ENCODE assay signal across 14 cellular contexts in genomic region chr11:36711104-36711825, GRCh38.
A peak's percentile ranks its signal among the peaks of the same experiment; 100 is the strongest.
DNase-seq lines count a peak whose midpoint lies in the region; ATAC-seq, FAIRE-seq and TF ChIP-seq lines count a peak whose summit lies in the region.
"Had no signal": no experiment of that assay in that cellular context is flagged by ENCODE, and none has a peak within 500 bp of the region (broad histone marks: within the 10 kb centered on the region; RNA-seq: fewer than 3 reads in every experiment).

No MANE protein-coding gene starts in this region.

- FAIRE-seq in small intestine (lab: Jason Lieb, UNC): no peak

- H3K4me1 ChIP-seq in RWPE2 (ENCODE audit: insufficient read depth, poor library complexity, severe bottlenecking) (no peaks in the 10 kb centered on the region), small intestine (ENCODE audit: control insufficient read depth in 2 of 2, insufficient read depth in 1 of 2, low read depth in 1 of 2, low read length in 1 of 2) (no peaks in the 10 kb centered on the region)
- H3K4me1 ChIP-seq: spleen, tibial artery had no signal

- H3K27ac ChIP-seq in RWPE2 (ENCODE audit: poor library complexity, severe bottlenecking): no peak overlapping the region
- H3K27ac ChIP-seq in small intestine (ENCODE audit: low read depth in 1 of 2, low read length in 1 of 2): no peak overlapping the region
- H3K27ac ChIP-seq in dorsolateral prefrontal cortex: no peak overlapping the region
- no peak overlapping the region for H3K27ac ChIP-seq in CD4-positive, alpha-beta T cell (ENCODE audit: low read depth, low read length)
- H3K27ac ChIP-seq: spleen, tibial artery had no signal

- ATAC-seq in RWPE2 (ENCODE audit: low read depth): no peak
- no peak for ATAC-seq in HG02623 (IDR thresholded peaks at IDR 0.05; ENCODE audit: unreplicated experiment)
- ATAC-seq in CD4-positive, alpha-beta T cell (ENCODE audit: poor library complexity): no peak
- ATAC-seq: esophagus mucosa had no signal

- TF ChIP-seq CTCF in HFF-Myc (IDR thresholded peaks at IDR 0.05; ENCODE audit: low read depth, low read length, missing control alignments): peak; percentile 11
- TF ChIP-seq CTCF in RWPE2 (IDR thresholded peaks at IDR 0.05; ENCODE audit: poor library complexity, severe bottlenecking): peak; percentile 16
- TF ChIP-seq CTCF in dorsolateral prefrontal cortex (IDR thresholded peaks at IDR 0.05 in 54 of 56, conservative IDR thresholded peaks at IDR 0.05 in 2 of 56; ENCODE audit: low read depth in 1 of 56, partially characterized antibody in 56 of 56): no peak
- TF ChIP-seq CTCF in CD4-positive, alpha-beta T cell (IDR thresholded peaks at IDR 0.05): no peak

- no peaks in the 10 kb centered on the region for H3K36me3 ChIP-seq in RWPE2 (ENCODE audit: low read depth)
- H3K36me3 ChIP-seq in small intestine (ENCODE audit: control insufficient read depth in 2 of 2, insufficient read depth in 2 of 2, low read length in 2 of 2): no peaks in the 10 kb centered on the region
- H3K36me3 ChIP-seq: spleen, tibial artery had no signal

- no peaks in the 10 kb centered on the region for H3K9me3 Mint-ChIP-seq in CD4-positive, alpha-beta T cell

- no peaks in the 10 kb centered on the region for H3K27me3 ChIP-seq in RWPE2 (ENCODE audit: insufficient read depth, poor library complexity, severe bottlenecking)
- no peaks in the 10 kb centered on the region for H3K27me3 ChIP-seq in small intestine (ENCODE audit: control insufficient read depth in 2 of 2, insufficient read depth in 2 of 2, low read length in 2 of 2)
- no peaks in the 10 kb centered on the region for H3K27me3 ChIP-seq in dorsolateral prefrontal cortex
- peaks cover 5% of the 10 kb centered on the region for H3K27me3 ChIP-seq in CD4-positive, alpha-beta T cell (ENCODE audit: control insufficient read depth, insufficient read depth, low read length)
- H3K27me3 ChIP-seq: tibial artery had no signal

- POLR2A ChIA-PET in CD4-positive, alpha-beta T cell (lab: Charles Lee): no interaction called here

- no peaks in the 10 kb centered on the region for H3K9me3 ChIP-seq in RWPE2 (ENCODE audit: severe bottlenecking)
- H3K9me3 ChIP-seq in small intestine (ENCODE audit: control insufficient read depth, low read depth): no peaks in the 10 kb centered on the region
- no peaks in the 10 kb centered on the region for H3K9me3 ChIP-seq in CD4-positive, alpha-beta T cell (ENCODE audit: control insufficient read depth, low read length)
- H3K9me3 ChIP-seq: spleen, tibial artery had no signal

- WGBS in small intestine, 3 donors: 47 to 70% (median 56%) methylated on average over 3 of the region's 3 CpGs

- peaks cover 58% of the 10 kb centered on the region for H3K27me3 Mint-ChIP-seq in CD4-positive, alpha-beta T cell

- no peak overlapping the region for H3K4me3 ChIP-seq in HFF-Myc (replicated peaks; ENCODE audit: low read depth, low read length)
- H3K4me3 ChIP-seq in RWPE2 (ENCODE audit: severe bottlenecking): no peak overlapping the region
- H3K4me3 ChIP-seq in small intestine (ENCODE audit: low read depth in 1 of 2, low read length in 2 of 2): no peak overlapping the region
- no peak overlapping the region for H3K4me3 ChIP-seq in dorsolateral prefrontal cortex
- H3K4me3 ChIP-seq: spleen, tibial artery had no signal

- no peaks in the 10 kb centered on the region for H3K36me3 Mint-ChIP-seq in CD4-positive, alpha-beta T cell (ENCODE audit: low read depth)

- DNase-seq in ELR (ENCODE audit: low read depth): peak; percentile 11
- DNase-seq in HFF-Myc (ENCODE audit: extremely low read depth, low read depth): no peak
- no peak for DNase-seq in RWPE2 (ENCODE audit: low spot score)
- peak; percentile 6 for DNase-seq in kidney glomerular epithelial cell (lab: John Stamatoyannopoulos, UW)
- DNase-seq in small intestine: no peak
- DNase-seq in dorsolateral prefrontal cortex: no peak
- no peak for DNase-seq in CD4-positive, alpha-beta T cell
- DNase-seq: activated CD4-positive, alpha-beta T cell treated with anti-CD3 and anti-CD28 coated beads, Interleukin-2, amount 50 U/mL, for 48 hours; hypothalamus; NCI-H2227 treated with DMSO at 0.1 percent for 48 hours; spleen; tibial artery had no signal

- H3K4me1 Mint-ChIP-seq in CD4-positive, alpha-beta T cell (ENCODE audit: low read depth): no peaks in the 10 kb centered on the region

- no peak overlapping the region for H3K4me3 Mint-ChIP-seq in CD4-positive, alpha-beta T cell

- intact Hi-C loops in dorsolateral prefrontal cortex (cut with DNase I): no loop called here
- intact Hi-C loops in CD4-positive, alpha-beta T cell (cut with DNase I, micrococcal nuclease): no loop called here

- CTCF ChIA-PET in CD4-positive, alpha-beta T cell (lab: Charles Lee): no interaction called here

- H3K27ac Mint-ChIP-seq in CD4-positive, alpha-beta T cell: no peak overlapping the region

Comparison
In these comparisons a context has a peak if more than half of its experiments do, and no peak if none do; other contexts are left out.
1. DNase-seq: peak in ELR (single experiment) and kidney glomerular epithelial cell (single experiment); none in HFF-Myc (single experiment), RWPE2 (single experiment), small intestine (single experiment), dorsolateral prefrontal cortex (0 of 10) and CD4-positive, alpha-beta T cell (0 of 10).
2. CTCF ChIP-seq: peak in HFF-Myc (single experiment) and RWPE2 (single experiment); none in dorsolateral prefrontal cortex (0 of 56) and CD4-positive, alpha-beta T cell (single experiment).